In the genomic region with DNA sequence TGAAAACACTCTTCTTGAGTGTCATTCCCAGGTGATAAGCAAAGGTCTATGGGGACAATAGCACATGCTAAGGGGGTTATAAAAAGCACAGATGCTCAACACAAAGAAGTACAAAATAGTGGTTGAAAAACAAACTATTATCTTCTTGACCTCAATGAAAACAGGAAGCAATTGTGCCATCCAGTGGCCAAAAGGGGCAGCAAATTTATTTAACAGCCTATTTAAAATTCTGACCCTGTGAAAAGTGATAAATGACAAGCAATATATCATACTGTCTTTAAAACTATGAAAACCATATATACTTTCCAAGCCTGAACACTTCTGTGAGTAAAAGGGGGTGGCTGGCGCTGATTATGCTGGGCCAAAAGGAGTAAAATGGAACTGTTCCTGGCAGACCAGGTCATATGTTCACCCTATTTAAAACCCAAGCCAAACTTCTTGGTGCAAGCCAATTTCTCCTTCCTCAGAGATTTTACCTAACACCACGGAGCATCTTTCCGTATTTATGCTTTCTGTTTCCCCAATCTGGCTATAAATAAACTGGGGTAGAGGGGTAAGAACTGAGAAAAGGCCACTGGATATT, we compare ENCODE assay signal across 7 cellular contexts. TPM values are rescaled to one million over a fixed set of nuclear protein-coding genes. Genes with fewer than 3 reads are reported as not detected.
DNase-seq lines count a peak whose midpoint lies in the region; ATAC-seq, FAIRE-seq and TF ChIP-seq lines count a peak whose summit lies in the region.

No MANE protein-coding gene starts in this region.

- H3K27me3 ChIP-seq in K562 (ENCODE audit: control insufficient read depth in 2 of 2, insufficient read depth in 2 of 2, low read length in 2 of 2), result no peaks in the 10 kb centered on the region

- ATAC-seq in K562, result peak; percentile 72
- ATAC-seq in left colon, result peak; percentile 31
- ATAC-seq in HG03460 (IDR thresholded peaks at IDR 0.05; ENCODE audit: unreplicated experiment), result no peak

- no peaks in the 10 kb centered on the region for H4K20me1 ChIP-seq in K562 (replicated peaks; ENCODE audit: control insufficient read depth, insufficient read depth, low read length)

- no peaks in the 10 kb centered on the region for H3K4me1 ChIP-seq in K562 (replicated peaks in 1 of 2; ENCODE audit: control insufficient read depth in 2 of 2, insufficient read depth in 2 of 2, low read length in 2 of 2)

- DNase-seq in D721Med (ENCODE audit: insufficient read length, low spot score), result no peak
- DNase-seq in H4 (ENCODE audit: low spot score), result peak; percentile 12
- peak; percentile 41 for DNase-seq in NCI-H748 treated with DMSO at 0.1 percent for 48 hours (lab: John Stamatoyannopoulos, UW)
- DNase-seq in K562 (ENCODE audit: extremely low read depth in 1 of 4, low spot score in 3 of 4), result peak; percentile 19 to 57 (median 25)
- DNase-seq in left colon, result peak in 1 of 2 donors; percentile 29
- peak; percentile 50 for DNase-seq in ureter (ENCODE audit: low spot score)

- 25% methylated on average over 3 of the region's 3 CpGs for WGBS in K562 (ENCODE audit: insufficient coverage, low coverage, missing lambda C conversion rate)

- H3K27ac ChIP-seq in K562 (ENCODE audit: extremely low read depth, low read depth, low read length), result no peak overlapping the region

- FAIRE-seq in D721Med (lab: Jason Lieb, UNC), result peak; percentile 48
- FAIRE-seq in K562 (lab: Jason Lieb, UNC), result no peak

- H3K9me3 ChIP-seq in K562 (replicated peaks; ENCODE audit: control insufficient read depth, insufficient read depth, low read depth, low read length), result no peaks in the 10 kb centered on the region

- TF ChIP-seq POLR2A in K562 (conservative IDR thresholded peaks at IDR 0.05), result no peak

- CTCF ChIA-PET in K562 (lab: Yijun Ruan, JAX; ENCODE audit: low intra/inter-chr PET ratio), result interaction anchor here (1.1 to 1.3 kb wide), 2 partner anchors 295 to 1160 kb away, joined by 4 read pairs; no protein-coding TSS in a partner anchor

- peaks cover 24% of the 10 kb centered on the region for H3K79me2 ChIP-seq in K562 (ENCODE audit: control insufficient read depth, insufficient read depth, low read length)

- peak; percentile 25 to 61 for TF ChIP-seq RAD21 in K562 (CRISPR knock-in tag; conservative IDR thresholded peaks at IDR 0.05 in 1 of 2, IDR thresholded peaks at IDR 0.05 in 1 of 2)

- TF ChIP-seq CTCF in D721Med (IDR thresholded peaks at IDR 0.05; ENCODE audit: insufficient read depth, missing control alignments) (peak; percentile 72), K562 (IDR thresholded peaks at IDR 0.05 in 2 of 3, conservative IDR thresholded peaks at IDR 0.05 in 1 of 3; ENCODE audit: insufficient read depth in 2 of 3, low read depth in 1 of 3, low read length in 3 of 3) (peak; percentile 47 to 76 (median 67); a peak in 5 of 6 replicates)

- in situ Hi-C loops in K562 (cut with MboI), result loop anchor here (10.0 kb wide), 1 partner anchor 178 kb away; no protein-coding TSS in a partner anchor

- H3K9ac ChIP-seq in K562 (ENCODE audit: insufficient read depth in 1 of 2, low read depth in 2 of 2, low read length in 2 of 2), result no peak overlapping the region

- TF ChIP-seq EP300 in K562 (IDR thresholded peaks at IDR 0.05; ENCODE audit: low read length), result no peak

- no peak overlapping the region for H3K4me3 ChIP-seq in K562

- intact Hi-C loops in K562 (cut with micrococcal nuclease) (loop anchor here (2.0 to 10.0 kb wide), 7 partner anchors 101 to 1158 kb away; no protein-coding TSS in a partner anchor), left colon (cut with DNase I, micrococcal nuclease) (loop anchor here in 1 of 2 donors (10.0 kb wide), 1 partner anchor 298 kb away; no protein-coding TSS in a partner anchor)

- POLR2A ChIA-PET in K562 (lab: Yijun Ruan, JAX), result no interaction called here

- H3K9me1 ChIP-seq in K562 (ENCODE audit: control insufficient read depth, insufficient read depth, low read length), result no peaks in the 10 kb centered on the region

- H2AFZ ChIP-seq in K562 (ENCODE audit: low read depth, low read length), result no peak overlapping the region

- H3K36me3 ChIP-seq in K562 (ENCODE audit: control insufficient read depth, insufficient read depth, low read length), result peaks cover 84% of the 10 kb centered on the region

- BruUV-seq in K562 (replicated peaks; lab: Mats Ljungman, UMichigan), result no TSS peak

- H3K4me2 ChIP-seq in K562 (ENCODE audit: insufficient read depth, low read length), result no peak overlapping the region

TF ChIP-seq in K562, 482 proteins besides CTCF, POLR2A, EP300 and RAD21 (continues in another document):
- TF ChIP-seq ETV1 (tag; conservative IDR thresholded peaks at IDR 0.05; ENCODE audit: low read depth) (peak; percentile 47; the same call in 1 of the 2 replicates), PKNOX1 (IDR thresholded peaks at IDR 0.05) (peak; percentile 44; the same call in 1 of the 2 replicates), EZH2 (IDR thresholded peaks at IDR 0.05; ENCODE audit: borderline replicate concordance, low read depth, low read length) (no peak), MEIS2 (IDR thresholded peaks at IDR 0.05; ENCODE audit: partially characterized antibody) (peak; percentile 72), SIN3B (IDR thresholded peaks at IDR 0.05; ENCODE audit: low read depth) (no peak), ZNF707 (CRISPR knock-in tag; conservative IDR thresholded peaks at IDR 0.05) (no peak)
- TF ChIP-seq, protein P1, sequence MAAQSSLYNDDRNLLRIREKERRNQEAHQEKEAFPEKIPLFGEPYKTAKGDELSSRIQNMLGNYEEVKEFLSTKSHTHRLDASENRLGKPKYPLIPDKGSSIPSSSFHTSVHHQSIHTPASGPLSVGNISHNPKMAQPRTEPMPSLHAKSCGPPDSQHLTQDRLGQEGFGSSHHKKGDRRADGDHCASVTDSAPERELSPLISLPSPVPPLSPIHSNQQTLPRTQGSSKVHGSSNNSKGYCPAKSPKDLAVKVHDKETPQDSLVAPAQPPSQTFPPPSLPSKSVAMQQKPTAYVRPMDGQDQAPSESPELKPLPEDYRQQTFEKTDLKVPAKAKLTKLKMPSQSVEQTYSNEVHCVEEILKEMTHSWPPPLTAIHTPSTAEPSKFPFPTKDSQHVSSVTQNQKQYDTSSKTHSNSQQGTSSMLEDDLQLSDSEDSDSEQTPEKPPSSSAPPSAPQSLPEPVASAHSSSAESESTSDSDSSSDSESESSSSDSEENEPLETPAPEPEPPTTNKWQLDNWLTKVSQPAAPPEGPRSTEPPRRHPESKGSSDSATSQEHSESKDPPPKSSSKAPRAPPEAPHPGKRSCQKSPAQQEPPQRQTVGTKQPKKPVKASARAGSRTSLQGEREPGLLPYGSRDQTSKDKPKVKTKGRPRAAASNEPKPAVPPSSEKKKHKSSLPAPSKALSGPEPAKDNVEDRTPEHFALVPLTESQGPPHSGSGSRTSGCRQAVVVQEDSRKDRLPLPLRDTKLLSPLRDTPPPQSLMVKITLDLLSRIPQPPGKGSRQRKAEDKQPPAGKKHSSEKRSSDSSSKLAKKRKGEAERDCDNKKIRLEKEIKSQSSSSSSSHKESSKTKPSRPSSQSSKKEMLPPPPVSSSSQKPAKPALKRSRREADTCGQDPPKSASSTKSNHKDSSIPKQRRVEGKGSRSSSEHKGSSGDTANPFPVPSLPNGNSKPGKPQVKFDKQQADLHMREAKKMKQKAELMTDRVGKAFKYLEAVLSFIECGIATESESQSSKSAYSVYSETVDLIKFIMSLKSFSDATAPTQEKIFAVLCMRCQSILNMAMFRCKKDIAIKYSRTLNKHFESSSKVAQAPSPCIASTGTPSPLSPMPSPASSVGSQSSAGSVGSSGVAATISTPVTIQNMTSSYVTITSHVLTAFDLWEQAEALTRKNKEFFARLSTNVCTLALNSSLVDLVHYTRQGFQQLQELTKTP (IDR thresholded peaks at IDR 0.05; ENCODE audit: low read depth in 1 of 2, partially characterized antibody in 2 of 2), result no peak

RNA-seq across cellular contexts. Expression of gene TEX10, which starts 29.7 kb away (rescaled TPM):
- total RNA-seq in H4 (2014; rRNA removed; shearing (Covaris generic)), result 29.4 and 32.7 TPM in 2 replicates
- total RNA-seq in K562 (2011; cell fraction: chromatin; rRNA removed; ENCODE audit: low replicate concordance), result 43.4 and 116 TPM in 2 replicates
- total RNA-seq in K562 (2011; cell fraction: nucleolus; rRNA removed), result 20.5 and 26.8 TPM in 2 replicates
- total RNA-seq in K562 (2011; cell fraction: nucleoplasm; rRNA removed), result 44.4 and 51.5 TPM in 2 replicates
- 39.8 and 42.0 TPM in 2 replicates for total RNA-seq in K562 (2014; rRNA removed)
- total RNA-seq in K562 (2014; rRNA removed; fragmentation: Illumina TruSeq; extraction: Trizol), result 50.1 and 58.1 TPM in 2 replicates
- total RNA-seq in K562 (2015; rRNA removed; fragmentation: Illumina TruSeq; extraction: Trizol), result 47.1 and 49.2 TPM in 2 replicates
- 43.1 and 44.6 TPM in 2 replicates for total RNA-seq in K562 (2021)
- 42.2 and 57.9 TPM in 2 replicates for polyA plus RNA-seq in K562 (2011; rRNA removed)
- polyA plus RNA-seq in K562 (2011; cell fraction: cytosol; rRNA removed), result 17.5 and 26.6 TPM in 2 replicates
- 32.0 and 41.7 TPM in 2 replicates for polyA plus RNA-seq in K562 (2011; cell fraction: nucleus; rRNA removed)
- 27.1 and 27.9 TPM in 2 replicates for polyA plus RNA-seq in K562 (2012)
- 43.9 and 47.9 TPM in 2 replicates for polyA plus RNA-seq in K562 (2014; fragmentation: Illumina TruSeq; extraction: Trizol)
- 10 to 100 TPM; 27.8 to 60.0 TPM for polyA plus RNA-seq in K562 (2014; fragmentation: Nextera tagmentation; extraction: Ambion mirVana)
- 32.9 and 38.9 TPM in 2 replicates for polyA plus RNA-seq in K562 (2014; rRNA removed)
- 93.3 and 99.5 TPM in 2 replicates for polyA minus RNA-seq in K562 (2011; rRNA and poly(A)+ RNA removed)
- 17.8 and 27.5 TPM in 2 replicates for polyA minus RNA-seq in K562 (2011; cell fraction: cytosol; rRNA and poly(A)+ RNA removed)
- polyA minus RNA-seq in K562 (2011; cell fraction: nucleus; rRNA and poly(A)+ RNA removed), result 40.7 and 59.4 TPM in 2 replicates
- 1 to 10 TPM; 9.4 TPM for total RNA-seq in left colon
- total RNA-seq in ureter, result 17.8 TPM
